In the genomic region with DNA sequence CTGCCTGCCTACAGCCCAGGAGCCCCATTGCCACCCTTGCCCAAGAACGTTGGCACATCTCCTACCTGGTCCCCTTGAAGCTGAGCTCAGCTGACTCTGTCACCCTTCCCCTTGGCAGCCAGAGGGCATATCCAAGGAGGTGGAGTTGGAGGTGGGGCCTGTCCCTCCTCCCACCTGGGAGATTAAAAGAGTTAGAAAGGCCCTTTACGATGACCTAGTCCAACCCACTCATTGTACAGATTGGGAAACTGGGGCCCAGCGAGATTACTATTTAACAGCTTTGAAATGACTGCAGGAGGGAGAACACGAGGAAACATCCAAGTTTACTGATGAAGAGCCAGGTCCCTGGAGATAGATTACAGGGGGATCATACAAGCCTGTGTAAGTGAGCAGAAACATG, we compare ENCODE assay signal across 24 cellular contexts. TPM values are rescaled to one million over a fixed set of nuclear protein-coding genes. Genes with fewer than 3 reads are reported as not detected.
DNase-seq lines count a peak whose midpoint lies in the region; ATAC-seq, FAIRE-seq and TF ChIP-seq lines count a peak whose summit lies in the region.
"Had no signal": no experiment of that assay in that cellular context is flagged by ENCODE, and none has a peak within 500 bp of the region (broad histone marks: within the 10 kb centered on the region; RNA-seq: fewer than 3 reads in every experiment).

A gene (minus strand): TSS at position 101 of the 400 bp plus-strand sequence. CDS start 580 bp downstream, outside the sequence.

- H3K9me3 Mint-ChIP-seq in activated T-helper 2 cell treated with anti-CD3 and anti-CD28 coated beads, Interferon-gamma antibody, Interleukin-2, Interleukin-4, amounts not matched to agents 10 μg/mL and 5 μg/mL and 100 μg/mL, durations not matched to agents 14 hours and 24 hours and 36 hours = no peaks in the 10 kb centered on the region
- H3K9me3 Mint-ChIP-seq in endodermal cell = peaks cover 52% of the 10 kb centered on the region

- TF ChIP-seq POLR2A in IMR-90 (IDR thresholded peaks at IDR 0.05; ENCODE audit: low read depth, low read length) = no peak
- TF ChIP-seq POLR2A in adrenal gland (IDR thresholded peaks at IDR 0.05) = no peak

- POLR2A ChIA-PET in IMR-90 (lab: Charles Lee; ENCODE audit: unreplicated experiment) = interaction anchor here (0.6 kb wide), 1 partner anchor 179 kb away, joined by 3 read pairs; no protein-coding TSS in a partner anchor

- no peak within 1 kb of the TSS for H3K27ac Mint-ChIP-seq in activated T-helper 2 cell treated with anti-CD3 and anti-CD28 coated beads, Interferon-gamma antibody, Interleukin-2, Interleukin-4, amounts not matched to agents 10 μg/mL and 5 μg/mL and 100 μg/mL, durations not matched to agents 14 hours and 24 hours and 36 hours
- H3K27ac Mint-ChIP-seq in endodermal cell = no peak within 1 kb of the TSS
- H3K27ac Mint-ChIP-seq: CD14-positive monocyte; CD4-positive, CD25-positive, alpha-beta regulatory T cell had no signal

- H2BK120ac ChIP-seq in IMR-90 (ENCODE audit: low read depth, low read length) = no peak within 1 kb of the TSS
- no peak within 1 kb of the TSS for H2BK120ac ChIP-seq in mesenchymal stem cell (ENCODE audit: low read depth, low read length)

- H2BK15ac ChIP-seq in IMR-90 (ENCODE audit: low read depth, low read length) = no peak within 1 kb of the TSS
- no peak within 1 kb of the TSS for H2BK15ac ChIP-seq in mesenchymal stem cell (ENCODE audit: low read depth, poor library complexity, severe bottlenecking)

- H3K9me3 ChIP-seq in IMR-90 (ENCODE audit: control insufficient read depth, insufficient read depth, low read length) = no peaks in the 10 kb centered on the region
- peaks cover 8% of the 10 kb centered on the region for H3K9me3 ChIP-seq in mesenchymal stem cell (ENCODE audit: control insufficient read depth, low read length)
- no peaks in the 10 kb centered on the region for H3K9me3 ChIP-seq in adrenal gland (replicated peaks in 1 of 3)
- H3K9me3 ChIP-seq in endodermal cell (ENCODE audit: control insufficient read depth, low read length) = no peaks in the 10 kb centered on the region
- H3K9me3 ChIP-seq: BE2C, BLaER1, Caco-2 had no signal

- no peak within 1 kb of the TSS for H2BK5ac ChIP-seq in IMR-90 (ENCODE audit: low read depth, low read length, poor library complexity, severe bottlenecking)
- no peak within 1 kb of the TSS for H2BK5ac ChIP-seq in mesenchymal stem cell (ENCODE audit: low read depth, low read length, poor library complexity, severe bottlenecking)

- H3K4me3 Mint-ChIP-seq in activated T-helper 2 cell treated with anti-CD3 and anti-CD28 coated beads, Interferon-gamma antibody, Interleukin-2, Interleukin-4, amounts not matched to agents 10 μg/mL and 5 μg/mL and 100 μg/mL, durations not matched to agents 14 hours and 24 hours and 36 hours (ENCODE audit: low read depth) = no peak within 1 kb of the TSS
- no peak within 1 kb of the TSS for H3K4me3 Mint-ChIP-seq in endodermal cell
- H3K4me3 Mint-ChIP-seq: CD14-positive monocyte; CD4-positive, alpha-beta memory T cell; CD4-positive, CD25-positive, alpha-beta regulatory T cell had no signal

- H3K27me3 ChIP-seq in IMR-90 (ENCODE audit: control insufficient read depth, insufficient read depth, low read length) (peaks cover 9% of the 10 kb centered on the region), mesenchymal stem cell (ENCODE audit: control insufficient read depth in 1 of 2, insufficient read depth in 1 of 2, low read length in 2 of 2) (peaks cover 0 to 40% of the 10 kb centered on the region in 2 experiments), adrenal gland (peaks cover 5% of the 10 kb centered on the region), endodermal cell (ENCODE audit: control insufficient read depth, insufficient read depth, low read length, poor library complexity, severe bottlenecking) (no peaks in the 10 kb centered on the region)
- H3K27me3 ChIP-seq: BE2C had no signal

- H2AK5ac ChIP-seq in IMR-90 (ENCODE audit: low read depth, low read length) (no peak within 1 kb of the TSS), mesenchymal stem cell (ENCODE audit: low read length, severe bottlenecking) (no peak within 1 kb of the TSS)

- H3K23ac ChIP-seq in IMR-90 (ENCODE audit: low read depth, low read length) (no peak within 1 kb of the TSS), mesenchymal stem cell (ENCODE audit: low read length in 2 of 2) (no peak within 1 kb of the TSS)

- no peaks in the 10 kb centered on the region for H3K4me1 ChIP-seq in IMR-90 (ENCODE audit: control insufficient read depth, insufficient read depth, low read length)
- H3K4me1 ChIP-seq in mesenchymal stem cell (ENCODE audit: control insufficient read depth, insufficient read depth, low read depth, low read length) = no peaks in the 10 kb centered on the region
- no peaks in the 10 kb centered on the region for H3K4me1 ChIP-seq in adrenal gland (replicated peaks in 1 of 2)
- H3K4me1 ChIP-seq in endodermal cell (ENCODE audit: control insufficient read depth, insufficient read depth, low read length) = no peaks in the 10 kb centered on the region
- H3K4me1 ChIP-seq: BE2C, BLaER1 had no signal

- H3K27ac ChIP-seq in IMR-90 (ENCODE audit: insufficient read depth, low read length) = no peak within 1 kb of the TSS
- H3K27ac ChIP-seq in mesenchymal stem cell (ENCODE audit: low read length, poor library complexity, severe bottlenecking) = no peak within 1 kb of the TSS
- H3K27ac ChIP-seq in adrenal gland = no peak within 1 kb of the TSS
- no peak within 1 kb of the TSS for H3K27ac ChIP-seq in endodermal cell (ENCODE audit: low read depth, low read length)
- H3K27ac ChIP-seq: BLaER1 had no signal

- no peak within 1 kb of the TSS for H3K9ac ChIP-seq in IMR-90 (ENCODE audit: low read depth, low read length)
- H3K9ac ChIP-seq in mesenchymal stem cell (ENCODE audit: low read length) = no peak within 1 kb of the TSS
- H3K9ac ChIP-seq in endodermal cell (ENCODE audit: extremely low read depth, low read length, poor library complexity, severe bottlenecking) = no peak within 1 kb of the TSS
- H3K9ac ChIP-seq: BLaER1 had no signal

- in situ Hi-C loops in IMR-90 (cut with MboI; ENCODE audit: low sequenced_read_pairs) = no loop called here

- H4K8ac ChIP-seq in IMR-90 (ENCODE audit: low read depth in 2 of 2, low read length in 2 of 2) (no peak within 1 kb of the TSS), mesenchymal stem cell (ENCODE audit: low read length) (no peak within 1 kb of the TSS)

- no peak within 1 kb of the TSS for H2BK20ac ChIP-seq in IMR-90 (ENCODE audit: low read depth, low read length)

- no peak for TF ChIP-seq RAD21 in IMR-90 (IDR thresholded peaks at IDR 0.05; ENCODE audit: low read length)

- H3K4ac ChIP-seq in IMR-90 (ENCODE audit: low read depth, low read length) (no peak within 1 kb of the TSS), mesenchymal stem cell (ENCODE audit: low read depth in 1 of 2, low read length in 2 of 2) (no peak within 1 kb of the TSS)

- BruUV-seq in IMR-90 (replicated peaks; lab: Mats Ljungman, UMichigan) = no TSS peak

- peak; percentile 9 for FAIRE-seq in HTR-8/SVneo (lab: Jason Lieb, UNC)
- FAIRE-seq: A204.1, D721Med, G401.6, GM12891, GM19239 had no signal

- peak within 1 kb of the TSS; percentile 43 for H2AFZ ChIP-seq in IMR-90 (replicated peaks; ENCODE audit: low read length, poor library complexity)
- H2AFZ ChIP-seq in mesenchymal stem cell (ENCODE audit: low read depth, low read length) = no peak within 1 kb of the TSS

- H3K4me2 ChIP-seq in IMR-90 (ENCODE audit: low read depth, low read length) = no peak within 1 kb of the TSS
- no peak within 1 kb of the TSS for H3K4me2 ChIP-seq in mesenchymal stem cell (ENCODE audit: low read length, poor library complexity, severe bottlenecking)
- H3K4me2 ChIP-seq: BLaER1 had no signal

- H3K79me1 ChIP-seq in IMR-90 (ENCODE audit: low read depth in 1 of 2, low read length in 2 of 2) = no peaks in the 10 kb centered on the region
- no peaks in the 10 kb centered on the region for H3K79me1 ChIP-seq in mesenchymal stem cell (replicated peaks; ENCODE audit: low read length, poor library complexity, severe bottlenecking)

- no peaks in the 10 kb centered on the region for H3K36me3 ChIP-seq in IMR-90 (ENCODE audit: control insufficient read depth, insufficient read depth, low read length)
- no peaks in the 10 kb centered on the region for H3K36me3 ChIP-seq in mesenchymal stem cell (ENCODE audit: control insufficient read depth in 1 of 2, insufficient read depth in 2 of 2, low read depth in 1 of 2, low read length in 2 of 2)
- H3K36me3 ChIP-seq in adrenal gland (replicated peaks in 1 of 2) = no peaks in the 10 kb centered on the region
- H3K36me3 ChIP-seq in endodermal cell (ENCODE audit: control insufficient read depth, insufficient read depth, low read length) = no peaks in the 10 kb centered on the region
- H3K36me3 ChIP-seq: BE2C, BLaER1 had no signal

- H3K18ac ChIP-seq in IMR-90 (ENCODE audit: low read depth, low read length) (no peak within 1 kb of the TSS), mesenchymal stem cell (ENCODE audit: low read depth in 1 of 2, low read length in 2 of 2) (no peak within 1 kb of the TSS)

- H4K91ac ChIP-seq in IMR-90 (ENCODE audit: insufficient read depth, low read depth, low read length) = no peak within 1 kb of the TSS
- H4K91ac ChIP-seq in mesenchymal stem cell (ENCODE audit: low read length) = peak within 1 kb of the TSS; percentile 39

- TF ChIP-seq CTCF in IMR-90 (conservative IDR thresholded peaks at IDR 0.05; ENCODE audit: low read depth, low read length) (no peak), adrenal gland (IDR thresholded peaks at IDR 0.05) (no peak), endodermal cell (conservative IDR thresholded peaks at IDR 0.05) (no peak)

- H3K56ac ChIP-seq in IMR-90 (ENCODE audit: extremely low read depth, insufficient read depth, low read length) = no peak within 1 kb of the TSS

- dilution Hi-C loops in IMR-90 (cut with HindIII; ENCODE audit: low sequenced_read_pairs, unreplicated experiment) = no loop called here

- H3K27me3 Mint-ChIP-seq in activated T-helper 2 cell treated with anti-CD3 and anti-CD28 coated beads, Interferon-gamma antibody, Interleukin-2, Interleukin-4, amounts not matched to agents 10 μg/mL and 5 μg/mL and 100 μg/mL, durations not matched to agents 14 hours and 24 hours and 36 hours (ENCODE audit: low read depth) = no peaks in the 10 kb centered on the region
- H3K27me3 Mint-ChIP-seq in endodermal cell (ENCODE audit: insufficient read depth) = peaks cover 6% of the 10 kb centered on the region
- H3K27me3 Mint-ChIP-seq: CD4-positive, alpha-beta memory T cell; CD4-positive, CD25-positive, alpha-beta regulatory T cell had no signal

- no peak for DNase-seq in HTR-8/SVneo (ENCODE audit: insufficient read length, low spot score)
- DNase-seq in IMR-90 = no peak
- no peak for DNase-seq in mesenchymal stem cell
- DNase-seq in adrenal gland = no peak
- DNase-seq in activated T-helper 2 cell treated with anti-CD3 and anti-CD28 coated beads, Interferon-gamma antibody, Interleukin-2, Interleukin-4, amounts not matched to agents 10 μg/mL and 5 μg/mL and 100 μg/mL, durations not matched to agents 14 hours and 24 hours and 36 hours (ENCODE audit: low spot score) = no peak
- no peak for DNase-seq in endodermal cell
- DNase-seq: 8988T; ACHN; BE2C; C1 segment of cervical spinal cord; Caco-2; Calu3; CD4-positive, alpha-beta memory T cell; CD4-positive, CD25-positive, alpha-beta regulatory T cell; DMS79 treated with DMSO at 0.1 percent for 48 hours; GF-D8 had no signal

- H2AK9ac ChIP-seq in IMR-90 (replicated peaks; ENCODE audit: low read depth, low read length, poor library complexity) = no peak within 1 kb of the TSS

- no peaks in the 10 kb centered on the region for H3K9me1 ChIP-seq in IMR-90 (ENCODE audit: insufficient read depth, low read length)

- H3K4me3 ChIP-seq in IMR-90 (ENCODE audit: insufficient read depth, low read depth, low read length) (no peak within 1 kb of the TSS), mesenchymal stem cell (ENCODE audit: insufficient read depth in 1 of 2, low read depth in 1 of 2, low read length in 2 of 2) (no peak within 1 kb of the TSS), adrenal gland (no peak within 1 kb of the TSS), endodermal cell (ENCODE audit: low read length) (no peak within 1 kb of the TSS)
- H3K4me3 ChIP-seq: BLaER1 had no signal

- no peaks in the 10 kb centered on the region for H3K36me3 Mint-ChIP-seq in activated T-helper 2 cell treated with anti-CD3 and anti-CD28 coated beads, Interferon-gamma antibody, Interleukin-2, Interleukin-4, amounts not matched to agents 10 μg/mL and 5 μg/mL and 100 μg/mL, durations not matched to agents 14 hours and 24 hours and 36 hours (ENCODE audit: low read depth)
- H3K36me3 Mint-ChIP-seq in endodermal cell (ENCODE audit: low read depth) = no peaks in the 10 kb centered on the region
- H3K36me3 Mint-ChIP-seq: CD14-positive monocyte; CD4-positive, CD25-positive, alpha-beta regulatory T cell had no signal

- no peak within 1 kb of the TSS for H4K5ac ChIP-seq in IMR-90 (ENCODE audit: low read depth, low read length)

- WGBS in IMR-90 (ENCODE audit: extremely low coverage in 2 of 2, insufficient read length in 1 of 2), 2 experiments = no CpG with 5 or more reads among the region's 4 CpGs
- 62% methylated on average over 2 of the region's 4 CpGs for WGBS in mesenchymal stem cell
- 53 to 84% (median 68%) methylated on average over 3 to 4 of the region's 4 CpGs for WGBS in adrenal gland, 4 donors
- WGBS in endodermal cell (ENCODE audit: insufficient coverage in 1 of 2, insufficient read length in 1 of 2), 2 experiments = 80 to 100% methylated on average over 1 to 3 of the region's 4 CpGs

- no peak within 1 kb of the TSS for H2BK12ac ChIP-seq in mesenchymal stem cell (ENCODE audit: low read length in 2 of 2)

- H3K4me1 Mint-ChIP-seq in activated T-helper 2 cell treated with anti-CD3 and anti-CD28 coated beads, Interferon-gamma antibody, Interleukin-2, Interleukin-4, amounts not matched to agents 10 μg/mL and 5 μg/mL and 100 μg/mL, durations not matched to agents 14 hours and 24 hours and 36 hours (ENCODE audit: low read depth) = no peaks in the 10 kb centered on the region
- peaks cover 12% of the 10 kb centered on the region for H3K4me1 Mint-ChIP-seq in endodermal cell
- H3K4me1 Mint-ChIP-seq: CD14-positive monocyte; CD4-positive, alpha-beta memory T cell; CD4-positive, CD25-positive, alpha-beta regulatory T cell had no signal

- intact Hi-C loops in IMR-90 (cut with micrococcal nuclease) = no loop called here
- intact Hi-C loops in adrenal gland (cut with DNase I) = no loop called here
- intact Hi-C loops in activated T-helper 2 cell treated with anti-CD3 and anti-CD28 coated beads, Interferon-gamma antibody, Interleukin-2, Interleukin-4, amounts not matched to agents 10 μg/mL and 5 μg/mL and 100 μg/mL, durations not matched to agents 14 hours and 24 hours and 36 hours (cut with micrococcal nuclease) = no loop called here

- no peak for ATAC-seq in IMR-90 (ENCODE audit: low read depth)

- H3K14ac ChIP-seq in IMR-90 (replicated peaks; ENCODE audit: low read depth, low read length) (no peak within 1 kb of the TSS), mesenchymal stem cell (ENCODE audit: low read length in 2 of 2) (no peak within 1 kb of the TSS)

- H4K20me1 ChIP-seq in IMR-90 (ENCODE audit: insufficient read depth, low read length) = no peaks in the 10 kb centered on the region
- H4K20me1 ChIP-seq: BLaER1 had no signal

- CTCF ChIA-PET in IMR-90 (lab: Yijun Ruan, JAX) = interaction anchor here (0.6 kb wide), 1 partner anchor 785 kb away, joined by 3 read pairs; no protein-coding TSS in a partner anchor

RNA-seq across cellular contexts. Expression of the gene that starts here (rescaled TPM):
- total RNA-seq in IMR-90 (2012; rRNA removed) (not detected in 2 replicates), adrenal gland (under 1 TPM in 5 of 8 donors, not detected in 3; 0.14 to 0.37 (median 0.32) TPM), endodermal cell (under 1 TPM; 0.22 TPM)
- polyA plus RNA-seq in IMR-90 (2012; rRNA removed) (0.14 and 0.20 TPM in 2 replicates), adrenal gland (under 1 TPM in 1 of 3 donors, not detected in 2; 0.03 TPM)
- not detected in 2 replicates for polyA plus RNA-seq in IMR-90 (2012; cell fraction: cytosol; rRNA removed)
- 0.34 and 1.2 TPM in 2 replicates for polyA plus RNA-seq in IMR-90 (2012; cell fraction: nucleus; rRNA removed; ENCODE audit: low replicate concordance)
- 0.04 TPM for polyA plus RNA-seq in mesenchymal stem cell (2013, experiment 1 of 2)
- 0.10 TPM for polyA plus RNA-seq in mesenchymal stem cell (2013, experiment 2 of 2)
- 0.55 and 0.71 TPM in 2 replicates for total RNA-seq in activated T-helper 2 cell treated with anti-CD3 and anti-CD28 coated beads, Interferon-gamma antibody, Interleukin-2, Interleukin-4, amounts not matched to agents 10 μg/mL and 5 μg/mL and 100 μg/mL, durations not matched to agents 14 hours and 24 hours and 36 hours
- polyA plus RNA-seq in endodermal cell (2013, experiment 1 of 2) = 0.14 TPM
- 0.17 TPM for polyA plus RNA-seq in endodermal cell (2013, experiment 2 of 2)
- total RNA-seq: A673, Calu3 had no signal
- polyA plus RNA-seq: CD14-positive monocyte; CD4-positive, alpha-beta memory T cell; CD4-positive, CD25-positive, alpha-beta regulatory T cell had no signal
